In genomic region chr20:9388160-9388825, GRCh38 we compare ENCODE assay signal across 25 cellular contexts.
DNase-seq lines count a peak whose midpoint lies in the region; ATAC-seq, FAIRE-seq and TF ChIP-seq lines count a peak whose summit lies in the region.
"Had no signal": no experiment of that assay in that cellular context is flagged by ENCODE, and none has a peak within 500 bp of the region (broad histone marks: within the 10 kb centered on the region; RNA-seq: fewer than 3 reads in every experiment).

No MANE protein-coding gene starts in this region.

- peak overlapping the region; percentile 33; the same call in 1 of the 2 replicates for H3K27ac Mint-ChIP-seq in HFFc6
- H3K27ac Mint-ChIP-seq: CD4-positive, alpha-beta T cell; CD8-positive, alpha-beta memory T cell; GM23338; H9 had no signal

- peaks cover 6% of the 10 kb centered on the region for H3K4me1 ChIP-seq in mucosa of descending colon (ENCODE audit: low read depth)
- H3K4me1 ChIP-seq: BE2C had no signal

- no peak for DNase-seq in HFFc6
- DNase-seq in LHCN-M2 (ENCODE audit: low read depth): peak; percentile 35
- DNase-seq in amniotic epithelial cell (ENCODE audit: low read depth): peak; percentile 23
- DNase-seq in NCI-H524 treated with DMSO at 0.1 percent for 48 hours (lab: John Stamatoyannopoulos, UW): no peak
- DNase-seq in mucosa of descending colon: no peak
- DNase-seq in urothelium cell line (ENCODE audit: low spot score): no peak
- DNase-seq in NCI-H2107 treated with DMSO at 0.1 percent for 48 hours (lab: John Stamatoyannopoulos, UW; ENCODE audit: unreplicated experiment): no peak
- DNase-seq: 8988T; ACHN; AML-193; BE2C; CD4-positive, alpha-beta T cell; CD8-positive, alpha-beta memory T cell; DMS 273 treated with DMSO at 0.1 percent for 48 hours; DMS79; EL; GDM1; H9 had no signal

- H3K36me3 ChIP-seq in mucosa of descending colon (ENCODE audit: low read depth): no peaks in the 10 kb centered on the region
- H3K36me3 ChIP-seq: BLaER1 treated with 17β-estradiol and CSF1 and Interleukin-3, amounts not matched to agents 10 nM and 100 nM had no signal

- H3K4me1 Mint-ChIP-seq in HFFc6 (ENCODE audit: low read depth): peaks cover 31% of the 10 kb centered on the region
- H3K4me1 Mint-ChIP-seq: CD8-positive, alpha-beta memory T cell had no signal

- peaks cover 11% of the 10 kb centered on the region for H3K9me3 ChIP-seq in mucosa of descending colon
- H3K9me3 ChIP-seq: A549, BE2C had no signal

- H3K27me3 Mint-ChIP-seq in HFFc6 (ENCODE audit: insufficient read depth): peaks cover 2% of the 10 kb centered on the region
- H3K27me3 Mint-ChIP-seq: CD4-positive, alpha-beta T cell had no signal

- intact Hi-C loops in mucosa of descending colon (cut with DNase I, micrococcal nuclease): no loop called here

- peaks cover 4% of the 10 kb centered on the region for H3K9me3 Mint-ChIP-seq in HFFc6

- no peak for TF ChIP-seq CTCF in HFFc6 (IDR thresholded peaks at IDR 0.05)
- TF ChIP-seq CTCF in mucosa of descending colon (IDR thresholded peaks at IDR 0.05): no peak

- H3K4me3 ChIP-seq in mucosa of descending colon: no peak overlapping the region
- H3K4me3 ChIP-seq: A549; BLaER1 treated with 17β-estradiol and CSF1 and Interleukin-3, amounts not matched to agents 10 nM and 100 nM; GM12878; GM23338 had no signal

- no peak for FAIRE-seq in urothelium cell line (lab: Jason Lieb, UNC)
- FAIRE-seq: D721Med, GM12878 had no signal

- no peak overlapping the region for H3K4me3 Mint-ChIP-seq in HFFc6
- H3K4me3 Mint-ChIP-seq: CD14-positive monocyte; CD4-positive, alpha-beta T cell; CD8-positive, alpha-beta memory T cell; GM23338; H9 had no signal

- ATAC-seq in mucosa of descending colon: no peak
- ATAC-seq: A549, GM12878, GM23338, HCT116 had no signal

- H3K36me3 Mint-ChIP-seq in HFFc6 (ENCODE audit: low read depth): peaks cover 40% of the 10 kb centered on the region
- H3K36me3 Mint-ChIP-seq: CD14-positive monocyte; CD8-positive, alpha-beta memory T cell had no signal

Comparison
In these comparisons a context has a peak if more than half of its experiments do, and no peak if none do; other contexts are left out.
1. DNase-seq: peak in LHCN-M2 (single experiment) and amniotic epithelial cell (single experiment); none in HFFc6 (single experiment), NCI-H524 treated with DMSO at 0.1 percent for 48 hours (single experiment), mucosa of descending colon (0 of 3), urothelium cell line (single experiment) and NCI-H2107 treated with DMSO at 0.1 percent for 48 hours (single experiment).